17 cellular contexts compared by ENCODE assay signal in genomic region chr14:37202812-37203211, GRCh38. TPM values are rescaled to one million over a fixed set of nuclear protein-coding genes. Genes with fewer than 3 reads are reported as not detected.
DNase-seq lines count a peak whose midpoint lies in the region; ATAC-seq and TF ChIP-seq lines count a peak whose summit lies in the region.
"Had no signal": no experiment of that assay in that cellular context is flagged by ENCODE, and none has a peak within 500 bp of the region (broad histone marks: within the 10 kb centered on the region; RNA-seq: fewer than 3 reads in every experiment).

No MANE protein-coding gene starts in this region.

- H3K4me3 ChIP-seq in epithelial cell of esophagus (ENCODE audit: low read length): no peak overlapping the region
- H3K4me3 ChIP-seq: BLaER1 treated with 17β-estradiol and CSF1 and Interleukin-3, amounts not matched to agents 10 nM and 100 nM; GM23338 had no signal

- H3K9me3 Mint-ChIP-seq in neural crest cell: peaks cover 9% of the 10 kb centered on the region

- no peak overlapping the region for H3K27ac Mint-ChIP-seq in neural crest cell (ENCODE audit: unreplicated experiment)
- H3K27ac Mint-ChIP-seq: CD4-positive, alpha-beta T cell; GM23338 had no signal

- ATAC-seq in HG03571 (IDR thresholded peaks at IDR 0.05; ENCODE audit: unreplicated experiment) (no peak), HG02763 (IDR thresholded peaks at IDR 0.05; ENCODE audit: unreplicated experiment) (no peak)
- ATAC-seq: GM23338, HepG2 had no signal

- peaks cover 26% of the 10 kb centered on the region for H3K36me3 Mint-ChIP-seq in neural crest cell (ENCODE audit: low read depth)

- TF ChIP-seq CTCF in epithelial cell of esophagus (IDR thresholded peaks at IDR 0.05; ENCODE audit: insufficient read depth, low read depth, low read length, missing control alignments) (no peak), neural crest cell (conservative IDR thresholded peaks at IDR 0.05) (no peak)

- DNase-seq in ELR (ENCODE audit: low read depth) (peak; percentile 19), amniotic epithelial cell (ENCODE audit: low read depth) (peak; percentile 49), epithelial cell of esophagus (ENCODE audit: low read depth) (peak; percentile 66), neural crest cell (ENCODE audit: low read depth, low spot score) (no peak)
- no peak for DNase-seq in activated naive CD4-positive, alpha-beta T cell treated with anti-CD3 and anti-CD28 coated beads, Interleukin-2, amount 50 U/mL, for 16 hours
- DNase-seq: 8988T; AML-193; Calu3; CD4-positive, alpha-beta T cell; DMS 273 treated with DMSO at 0.1 percent for 48 hours; DMS79; H7 had no signal

- peak overlapping the region; percentile 19 for H3K4me3 Mint-ChIP-seq in neural crest cell
- H3K4me3 Mint-ChIP-seq: CD4-positive, alpha-beta T cell; GM23338 had no signal

- peaks cover 12% of the 10 kb centered on the region for H3K4me1 Mint-ChIP-seq in neural crest cell

- H3K27me3 Mint-ChIP-seq in neural crest cell (ENCODE audit: low read depth): no peaks in the 10 kb centered on the region

RNA-seq across cellular contexts. Expression of gene MIPOL1, which starts 5.1 kb away (rescaled TPM):
- 16.6 and 17.4 TPM in 2 replicates for total RNA-seq in neural crest cell

RNA-seq across cellular contexts. Expression of gene SLC25A21, which starts 30.4 kb away (rescaled TPM):
- 2.2 and 4.2 TPM in 2 replicates for total RNA-seq in neural crest cell
- total RNA-seq: CD4-positive, alpha-beta T cell had no signal

Comparison
In these comparisons a context has a peak if more than half of its experiments do, and no peak if none do; other contexts are left out.
1. DNase-seq: peak in ELR (single experiment), amniotic epithelial cell (single experiment) and epithelial cell of esophagus (single experiment); none in neural crest cell (single experiment) and activated naive CD4-positive, alpha-beta T cell treated with anti-CD3 and anti-CD28 coated beads, Interleukin-2, amount 50 U/mL, for 16 hours (single experiment).